In genomic region chr6:148881593-148882311, GRCh38 we compare ENCODE assay signal across 31 cellular contexts.
"Had no signal": no experiment of that assay in that cellular context is flagged by ENCODE, and none has a peak within 500 bp of the region (broad histone marks: within the 10 kb centered on the region; RNA-seq: fewer than 3 reads in every experiment).

No MANE protein-coding gene starts in this region.

- H3K9me3 Mint-ChIP-seq: activated CD4-positive, alpha-beta T cell treated with anti-CD3 and anti-CD28 coated beads, Interleukin-2, amount 10 ng/mL, durations not matched to agents 7 days and 5 days; activated CD8-positive, alpha-beta T cell treated with anti-CD3 and anti-CD28 coated beads for 36 hours; activated naive CD4-positive, alpha-beta T cell treated with anti-CD3 and anti-CD28 coated beads for 36 hours; activated naive CD4-positive, alpha-beta T cell treated with anti-CD3 and anti-CD28 coated beads, Interleukin-2, amount 50 U/mL, for 24 hours; activated naive CD8-positive, alpha-beta T cell treated with anti-CD3 and anti-CD28 coated beads for 36 hours; activated naive CD8-positive, alpha-beta T cell treated with anti-CD3 and anti-CD28 coated beads, Interleukin-2, amount 50 U/mL, for 24 hours; activated T-cell treated with anti-CD3 and anti-CD28 coated beads, Interleukin-2, amount 50 U/mL, for 4 hours; activated T-helper 17 cell treated with anti-CD3 and anti-CD28 coated beads, Interleukin-2, amount 50 U/mL, for 72 hours; T-cell; T-helper 1 cell treated with Interleukin-12 subunit alpha and Interleukin-12 subunit beta and Interleukin-4 antibody, amounts not matched to agents 30 μg/mL and 1 μg/mL, for 36 hours; T-helper 2 cell treated with Interferon-gamma antibody and Interleukin-4, amounts not matched to agents 5 μg/mL and 100 μg/mL, for 36 hours had no signal

- H3K9me3 ChIP-seq: adrenal gland, body of pancreas, heart left ventricle had no signal

- ATAC-seq: activated CD8-positive, alpha-beta T cell treated with anti-CD3 and anti-CD28 coated beads for 36 hours; activated naive CD8-positive, alpha-beta T cell treated with anti-CD3 and anti-CD28 coated beads, Interleukin-2, amount 50 U/mL, for 24 hours; activated T-cell treated with anti-CD3 and anti-CD28 coated beads, Interleukin-2, amount 50 U/mL, for 4 hours; activated T-helper 17 cell treated with anti-CD3 and anti-CD28 coated beads, Interleukin-2, amount 50 U/mL, for 72 hours; body of pancreas; esophagus mucosa; heart left ventricle; T-cell had no signal

- DNase-seq: activated CD4-positive, alpha-beta T cell treated with anti-CD3 and anti-CD28 coated beads for 1 hour; activated CD4-positive, alpha-beta T cell treated with anti-CD3 and anti-CD28 coated beads for 4 hours; activated CD4-positive, alpha-beta T cell treated with anti-CD3 and anti-CD28 coated beads, Interleukin-2, amount 10 ng/mL, durations not matched to agents 7 days and 5 days; activated CD4-positive, alpha-beta T cell treated with anti-CD3 and anti-CD28 coated beads, Interleukin-2, amount 50 U/mL, for 4 hours; activated CD8-positive, alpha-beta memory T cell treated with anti-CD3 and anti-CD28 coated beads for 24 hours; activated CD8-positive, alpha-beta T cell treated with anti-CD3 and anti-CD28 coated beads for 36 hours; activated effector memory CD4-positive, alpha-beta T cell treated with Interleukin-2 at 50 U/mL for 16 hours; activated gamma-delta T cell treated with Interleukin-2 at 50 U/mL for 16 hours; activated naive CD4-positive, alpha-beta T cell treated with anti-CD3 and anti-CD28 coated beads for 36 hours; activated naive CD8-positive, alpha-beta T cell treated with anti-CD3 and anti-CD28 coated beads for 36 hours; activated naive CD8-positive, alpha-beta T cell treated with anti-CD3 and anti-CD28 coated beads, Interleukin-2, amount 50 U/mL, for 24 hours; activated T-cell treated with anti-CD3 and anti-CD28 coated beads, Interleukin-2, amount 50 U/mL, for 4 hours; adrenal gland; amygdala; aorta; body of pancreas; caudate nucleus; cortex of kidney; dermis blood vessel endothelial cell; effector CD4-positive, alpha-beta T cell; foreskin fibroblast; glutamatergic neuron; heart left ventricle; SW 1271; T-cell; T1000 had no signal

- H3K4me3 ChIP-seq: adrenal gland, body of pancreas, heart left ventricle had no signal

- H3K27me3 Mint-ChIP-seq: activated CD4-positive, alpha-beta T cell treated with anti-CD3 and anti-CD28 coated beads, Interleukin-2, amount 10 ng/mL, durations not matched to agents 7 days and 5 days; activated CD8-positive, alpha-beta T cell treated with anti-CD3 and anti-CD28 coated beads for 36 hours; activated naive CD8-positive, alpha-beta T cell treated with anti-CD3 and anti-CD28 coated beads, Interleukin-2, amount 50 U/mL, for 24 hours; activated T-helper 17 cell treated with anti-CD3 and anti-CD28 coated beads, Interleukin-2, amount 50 U/mL, for 72 hours; T-cell had no signal

- H3K27ac Mint-ChIP-seq: activated CD4-positive, alpha-beta T cell treated with anti-CD3 and anti-CD28 coated beads, Interleukin-2, amount 10 ng/mL, durations not matched to agents 7 days and 5 days; activated CD8-positive, alpha-beta T cell treated with anti-CD3 and anti-CD28 coated beads for 36 hours; activated naive CD4-positive, alpha-beta T cell treated with anti-CD3 and anti-CD28 coated beads for 36 hours; activated naive CD4-positive, alpha-beta T cell treated with anti-CD3 and anti-CD28 coated beads, Interleukin-2, amount 50 U/mL, for 24 hours; activated naive CD8-positive, alpha-beta T cell treated with anti-CD3 and anti-CD28 coated beads for 36 hours; activated naive CD8-positive, alpha-beta T cell treated with anti-CD3 and anti-CD28 coated beads, Interleukin-2, amount 50 U/mL, for 24 hours; activated T-helper 17 cell treated with anti-CD3 and anti-CD28 coated beads, Interleukin-2, amount 50 U/mL, for 72 hours; T-cell; T-helper 1 cell treated with Interleukin-12 subunit alpha and Interleukin-12 subunit beta and Interleukin-4 antibody, amounts not matched to agents 30 μg/mL and 1 μg/mL, for 36 hours; T-helper 2 cell treated with Interferon-gamma antibody and Interleukin-4, amounts not matched to agents 5 μg/mL and 100 μg/mL, for 36 hours had no signal

- H3K36me3 Mint-ChIP-seq: activated naive CD4-positive, alpha-beta T cell treated with anti-CD3 and anti-CD28 coated beads, Interleukin-2, amount 50 U/mL, for 24 hours; activated naive CD8-positive, alpha-beta T cell treated with anti-CD3 and anti-CD28 coated beads for 36 hours; T-cell had no signal

- H3K27me3 ChIP-seq: adrenal gland, body of pancreas, heart left ventricle had no signal

- H3K4me1 ChIP-seq: adrenal gland, heart left ventricle had no signal

- H3K4me1 Mint-ChIP-seq: activated CD4-positive, alpha-beta T cell treated with anti-CD3 and anti-CD28 coated beads, Interleukin-2, amount 10 ng/mL, durations not matched to agents 7 days and 5 days; activated naive CD4-positive, alpha-beta T cell treated with anti-CD3 and anti-CD28 coated beads, Interleukin-2, amount 50 U/mL, for 24 hours; activated T-helper 17 cell treated with anti-CD3 and anti-CD28 coated beads, Interleukin-2, amount 50 U/mL, for 72 hours had no signal

- H3K4me3 Mint-ChIP-seq: activated CD4-positive, alpha-beta T cell treated with anti-CD3 and anti-CD28 coated beads, Interleukin-2, amount 10 ng/mL, durations not matched to agents 7 days and 5 days; activated CD8-positive, alpha-beta T cell treated with anti-CD3 and anti-CD28 coated beads for 36 hours; activated naive CD4-positive, alpha-beta T cell treated with anti-CD3 and anti-CD28 coated beads for 36 hours; activated naive CD4-positive, alpha-beta T cell treated with anti-CD3 and anti-CD28 coated beads, Interleukin-2, amount 50 U/mL, for 24 hours; activated naive CD8-positive, alpha-beta T cell treated with anti-CD3 and anti-CD28 coated beads for 36 hours; activated naive CD8-positive, alpha-beta T cell treated with anti-CD3 and anti-CD28 coated beads, Interleukin-2, amount 50 U/mL, for 24 hours; activated T-cell treated with anti-CD3 and anti-CD28 coated beads, Interleukin-2, amount 50 U/mL, for 4 hours; activated T-helper 17 cell treated with anti-CD3 and anti-CD28 coated beads, Interleukin-2, amount 50 U/mL, for 72 hours; T-cell; T-helper 1 cell treated with Interleukin-12 subunit alpha and Interleukin-12 subunit beta and Interleukin-4 antibody, amounts not matched to agents 30 μg/mL and 1 μg/mL, for 36 hours; T-helper 2 cell treated with Interferon-gamma antibody and Interleukin-4, amounts not matched to agents 5 μg/mL and 100 μg/mL, for 36 hours had no signal

- H3K27ac ChIP-seq: adrenal gland, body of pancreas, heart left ventricle had no signal

- H3K36me3 ChIP-seq: adrenal gland, heart left ventricle had no signal
